In genomic region chr16:57840833-57841232, GRCh38 we compare ENCODE assay signal across 25 cellular contexts. TPM values are rescaled to one million over a fixed set of nuclear protein-coding genes. Genes with fewer than 3 reads are reported as not detected.
A peak's percentile ranks its signal among the peaks of the same experiment; 100 is the strongest.
DNase-seq lines count a peak whose midpoint lies in the region; ATAC-seq and TF ChIP-seq lines count a peak whose summit lies in the region.
"Had no signal": no experiment of that assay in that cellular context is flagged by ENCODE, and none has a peak within 500 bp of the region (broad histone marks: within the 10 kb centered on the region; RNA-seq: fewer than 3 reads in every experiment).

No MANE protein-coding gene starts in this region.

- H4K20me1 ChIP-seq in neural progenitor cell (ENCODE audit: low read depth): no peaks in the 10 kb centered on the region

- H3K27ac Mint-ChIP-seq in neural progenitor cell: peak overlapping the region; percentile 22

- no peaks in the 10 kb centered on the region for H3K36me3 Mint-ChIP-seq in neural progenitor cell

- peaks cover 43% of the 10 kb centered on the region for H3K4me1 Mint-ChIP-seq in neural progenitor cell

- H3K4me1 ChIP-seq in liver (ENCODE audit: control insufficient read depth in 4 of 4, insufficient read depth in 4 of 4, low read length in 3 of 4): peaks cover 2 to 13% (median 8%) of the 10 kb centered on the region in 4 donors
- H3K4me1 ChIP-seq in neural progenitor cell: peaks cover 10% of the 10 kb centered on the region

- H3K27me3 ChIP-seq in liver (ENCODE audit: control insufficient read depth in 4 of 4, insufficient read depth in 4 of 4, low read length in 3 of 4): no peaks in the 10 kb centered on the region
- no peaks in the 10 kb centered on the region for H3K27me3 ChIP-seq in neural progenitor cell
- H3K27me3 ChIP-seq: MG63 had no signal

- no peak overlapping the region for H3K4me2 ChIP-seq in neural progenitor cell

- no peaks in the 10 kb centered on the region for H3F3A ChIP-seq in neural progenitor cell (ENCODE audit: low read depth)

- H3K9me3 ChIP-seq in liver (ENCODE audit: control insufficient read depth in 4 of 4, low read length in 3 of 4): no peaks in the 10 kb centered on the region
- H3K9me3 ChIP-seq in neural progenitor cell (ENCODE audit: low read depth): no peaks in the 10 kb centered on the region
- H3K9me3 ChIP-seq: MG63 had no signal

- H3K79me2 ChIP-seq in neural progenitor cell (ENCODE audit: low read depth): no peaks in the 10 kb centered on the region

- H3K36me3 ChIP-seq in liver (ENCODE audit: control insufficient read depth in 4 of 4, insufficient read depth in 3 of 4, low read depth in 1 of 4, low read length in 3 of 4) (no peaks in the 10 kb centered on the region), neural progenitor cell (no peaks in the 10 kb centered on the region)
- H3K36me3 ChIP-seq: MG63 had no signal

- DNase-seq in DMS53 (lab: John Stamatoyannopoulos, UW): peak; percentile 41
- DNase-seq in DMS53 treated with DMSO at 0.1 percent for 48 hours (lab: John Stamatoyannopoulos, UW; ENCODE audit: unreplicated experiment): no peak
- no peak for DNase-seq in neural progenitor cell (ENCODE audit: low spot score)
- DNase-seq in NCI-H1417 (lab: John Stamatoyannopoulos, UW): no peak
- no peak for DNase-seq in T-helper 9 cell
- DNase-seq in cortex of kidney (lab: John Stamatoyannopoulos, UW): no peak
- DNase-seq: ACHN, EL, GDM1, GOT3, HCEC 1CT, KBM-7, MG63, NCI-H1105 treated with DMSO at 0.1 percent for 48 hours, NCI-H2029 treated with DMSO at 0.1 percent for 48 hours, NCI-H2227 treated with DMSO at 0.1 percent for 48 hours, NCI-H69, SHP77 had no signal

- H3K9ac ChIP-seq in liver (ENCODE audit: low read depth in 1 of 2, low read length in 2 of 2) (no peak overlapping the region), neural progenitor cell (no peak overlapping the region)

- no peak overlapping the region for H3K4me3 Mint-ChIP-seq in neural progenitor cell

- no peaks in the 10 kb centered on the region for H3K9me3 Mint-ChIP-seq in neural progenitor cell

- TF ChIP-seq CTCF in liver (IDR thresholded peaks at IDR 0.05; ENCODE audit: low read depth, low read length, missing input control): no peak
- no peak for TF ChIP-seq CTCF in neural progenitor cell (IDR thresholded peaks at IDR 0.05)

- peak; percentile 25 to 67 for TF ChIP-seq RAD21 in liver (IDR thresholded peaks at IDR 0.05)

- H3K27ac ChIP-seq in liver (ENCODE audit: low read depth in 1 of 2, low read length in 2 of 2): no peak overlapping the region
- no peak overlapping the region for H3K27ac ChIP-seq in neural progenitor cell
- H3K27ac ChIP-seq: 22Rv1, HL-60, RWPE1 had no signal

- no peak for ATAC-seq in GM18868 (IDR thresholded peaks at IDR 0.05; ENCODE audit: unreplicated experiment)
- ATAC-seq: GM12878, Panc1 had no signal

- H3K27me3 Mint-ChIP-seq in neural progenitor cell (ENCODE audit: insufficient read depth, low read depth): peaks cover 20% of the 10 kb centered on the region

- H3K4me3 ChIP-seq in liver (ENCODE audit: low read depth in 1 of 3, low read length in 3 of 3): no peak overlapping the region
- no peak overlapping the region for H3K4me3 ChIP-seq in neural progenitor cell
- H3K4me3 ChIP-seq: GM12878, MG63 had no signal

- H2AFZ ChIP-seq in neural progenitor cell (replicated peaks): no peak overlapping the region

- whole genome bisulfite sequencing in liver: 35% methylated on average over 8 of the region's 8 CpGs

TF ChIP-seq in liver, 16 proteins besides CTCF, POLR2A, EP300 and RAD21:
- TF ChIP-seq SP1 (IDR thresholded peaks at IDR 0.05): peak; percentile 46
- no peak for TF ChIP-seq JUND (IDR thresholded peaks at IDR 0.05)
- no peak for TF ChIP-seq FOXA1 (IDR thresholded peaks at IDR 0.05)
- no peak for TF ChIP-seq REST (IDR thresholded peaks at IDR 0.05)
- peak; percentile 49 for TF ChIP-seq HNF4G (IDR thresholded peaks at IDR 0.05)
- TF ChIP-seq GABPA (IDR thresholded peaks at IDR 0.05 in 1 of 2, conservative IDR thresholded peaks at IDR 0.05 in 1 of 2): no peak
- no peak for TF ChIP-seq MAX (IDR thresholded peaks at IDR 0.05)
- no peak for TF ChIP-seq ZBTB33 (IDR thresholded peaks at IDR 0.05)
- no peak for TF ChIP-seq EGR1 (IDR thresholded peaks at IDR 0.05; ENCODE audit: low read depth in 2 of 2)
- TF ChIP-seq HNF4A (conservative IDR thresholded peaks at IDR 0.05): peak; percentile 67 to 76
- TF ChIP-seq FOXA2 (IDR thresholded peaks at IDR 0.05): no peak
- peak; percentile 49 to 74 for TF ChIP-seq RXRA (IDR thresholded peaks at IDR 0.05)
- no peak for TF ChIP-seq ATF3 (IDR thresholded peaks at IDR 0.05)
- no peak for TF ChIP-seq TAF1 (conservative IDR thresholded peaks at IDR 0.05)
- TF ChIP-seq NR2F2 (IDR thresholded peaks at IDR 0.05): no peak
- no peak for TF ChIP-seq YY1 (IDR thresholded peaks at IDR 0.05)

RNA-seq across cellular contexts. Expression of gene KIFC3, which starts 38.5 kb away (rescaled TPM):
- 100 to 1,000 TPM in 1 of 2 donors, 10 to 100 TPM in 1; 22.2 to 103 TPM for total RNA-seq in liver
- 10 to 100 TPM; 16.5 to 32.7 TPM for polyA plus RNA-seq in liver
- total RNA-seq in neural progenitor cell (ENCODE audit: low replicate concordance): 0.28 and 1.6 TPM in 2 replicates
